In genomic region chr10:11213156-11213555, GRCh38 we compare ENCODE assay signal across 15 cellular contexts.
DNase-seq lines count a peak whose midpoint lies in the region; ATAC-seq and TF ChIP-seq lines count a peak whose summit lies in the region.
"Had no signal": no experiment of that assay in that cellular context is flagged by ENCODE, and none has a peak within 500 bp of the region (broad histone marks: within the 10 kb centered on the region; RNA-seq: fewer than 3 reads in every experiment).

No MANE protein-coding gene starts in this region.

- H3K9me3 Mint-ChIP-seq in activated T-cell treated with anti-CD3 and anti-CD28 coated beads, Interleukin-2, amount 50 U/mL, for 72 hours = no peaks in the 10 kb centered on the region
- H3K9me3 Mint-ChIP-seq in endodermal cell = no peaks in the 10 kb centered on the region
- H3K9me3 Mint-ChIP-seq in stimulated activated memory B cell treated with anti-CD40 and anti-IgM and Interleukin-4, amounts not matched to agents 10 μg/mL and 1 μg/mL and 100 μg/mL, for 72 hours = no peaks in the 10 kb centered on the region

- no peaks in the 10 kb centered on the region for H3K4me1 ChIP-seq in endodermal cell (ENCODE audit: control insufficient read depth, insufficient read depth, low read length)
- H3K4me1 ChIP-seq: testis had no signal

- no peak overlapping the region for H3K27ac ChIP-seq in endodermal cell (ENCODE audit: low read depth, low read length)
- H3K27ac ChIP-seq: ovary, testis had no signal

- H3K9ac ChIP-seq in endodermal cell (ENCODE audit: extremely low read depth, low read length, poor library complexity, severe bottlenecking) = no peak overlapping the region
- H3K9ac ChIP-seq: SK-N-SH had no signal

- no peaks in the 10 kb centered on the region for H3K9me3 ChIP-seq in endodermal cell (ENCODE audit: control insufficient read depth, low read length)
- H3K9me3 ChIP-seq: MG63, ovary, SK-N-SH, spleen, testis had no signal

- DNase-seq in activated T-cell treated with anti-CD3 and anti-CD28 coated beads, Interleukin-2, amount 50 U/mL, for 72 hours = no peak
- no peak for DNase-seq in activated T-cell treated with anti-CD3 and anti-CD28 coated beads, Interleukin-2, amount 50 U/mL, for 48 hours
- DNase-seq in NCI-H146 treated with DMSO at 0.1 percent for 48 hours (lab: John Stamatoyannopoulos, UW; ENCODE audit: unreplicated experiment) = peak; percentile 47
- peak; percentile 1 for DNase-seq in endodermal cell
- no peak for DNase-seq in NCI-H2081 treated with DMSO at 0.1 percent for 48 hours (lab: John Stamatoyannopoulos, UW)
- no peak for DNase-seq in NOMO-1 (lab: John Stamatoyannopoulos, UW; ENCODE audit: unreplicated experiment in 2 of 2)
- DNase-seq: mammary epithelial cell, MG63, NCI-H2227 treated with DMSO at 0.1 percent for 48 hours, ovary, SK-N-SH, spleen, testis had no signal

- peak overlapping the region; percentile 100 for H3K27ac Mint-ChIP-seq in activated T-cell treated with anti-CD3 and anti-CD28 coated beads, Interleukin-2, amount 50 U/mL, for 72 hours
- no peak overlapping the region for H3K27ac Mint-ChIP-seq in endodermal cell
- peak overlapping the region; percentile 89 for H3K27ac Mint-ChIP-seq in stimulated activated memory B cell treated with anti-CD40 and anti-IgM and Interleukin-4, amounts not matched to agents 10 μg/mL and 1 μg/mL and 100 μg/mL, for 72 hours

- TF ChIP-seq CTCF in endodermal cell (conservative IDR thresholded peaks at IDR 0.05) = no peak

- H3K27me3 ChIP-seq in endodermal cell (ENCODE audit: control insufficient read depth, insufficient read depth, low read length, poor library complexity, severe bottlenecking) = no peaks in the 10 kb centered on the region
- H3K27me3 ChIP-seq: MG63, ovary, spleen, testis had no signal

- peak overlapping the region; percentile 85 to 94 for H3K4me3 Mint-ChIP-seq in activated T-cell treated with anti-CD3 and anti-CD28 coated beads, Interleukin-2, amount 50 U/mL, for 72 hours
- no peak overlapping the region for H3K4me3 Mint-ChIP-seq in endodermal cell
- H3K4me3 Mint-ChIP-seq in stimulated activated memory B cell treated with anti-CD40 and anti-IgM and Interleukin-4, amounts not matched to agents 10 μg/mL and 1 μg/mL and 100 μg/mL, for 72 hours = no peak overlapping the region

- H3K36me3 ChIP-seq in endodermal cell (ENCODE audit: control insufficient read depth, insufficient read depth, low read length) = peaks cover 28% of the 10 kb centered on the region
- H3K36me3 ChIP-seq: MG63, ovary had no signal

- peaks cover 100% of the 10 kb centered on the region for H3K4me1 Mint-ChIP-seq in activated T-cell treated with anti-CD3 and anti-CD28 coated beads, Interleukin-2, amount 50 U/mL, for 72 hours (ENCODE audit: low read depth)
- peaks cover 19% of the 10 kb centered on the region for H3K4me1 Mint-ChIP-seq in endodermal cell
- H3K4me1 Mint-ChIP-seq in stimulated activated memory B cell treated with anti-CD40 and anti-IgM and Interleukin-4, amounts not matched to agents 10 μg/mL and 1 μg/mL and 100 μg/mL, for 72 hours = peaks cover 93% of the 10 kb centered on the region

- 92 to 98% methylated on average over 3 to 4 of the region's 4 CpGs for WGBS in endodermal cell (ENCODE audit: insufficient coverage in 1 of 2, insufficient read length in 1 of 2), 2 experiments

- peaks cover 17 to 34% of the 10 kb centered on the region in 2 donors for H3K36me3 Mint-ChIP-seq in activated T-cell treated with anti-CD3 and anti-CD28 coated beads, Interleukin-2, amount 50 U/mL, for 72 hours (ENCODE audit: insufficient read depth in 2 of 2)
- H3K36me3 Mint-ChIP-seq in endodermal cell (ENCODE audit: low read depth) = peaks cover 17% of the 10 kb centered on the region
- H3K36me3 Mint-ChIP-seq in stimulated activated memory B cell treated with anti-CD40 and anti-IgM and Interleukin-4, amounts not matched to agents 10 μg/mL and 1 μg/mL and 100 μg/mL, for 72 hours = peaks cover 62% of the 10 kb centered on the region

- H3K27me3 Mint-ChIP-seq in activated T-cell treated with anti-CD3 and anti-CD28 coated beads, Interleukin-2, amount 50 U/mL, for 72 hours (ENCODE audit: low read depth) = no peaks in the 10 kb centered on the region
- no peaks in the 10 kb centered on the region for H3K27me3 Mint-ChIP-seq in endodermal cell (ENCODE audit: insufficient read depth)
- no peaks in the 10 kb centered on the region for H3K27me3 Mint-ChIP-seq in stimulated activated memory B cell treated with anti-CD40 and anti-IgM and Interleukin-4, amounts not matched to agents 10 μg/mL and 1 μg/mL and 100 μg/mL, for 72 hours

- no peak overlapping the region for H3K4me3 ChIP-seq in endodermal cell (ENCODE audit: low read length)
- H3K4me3 ChIP-seq: MG63, ovary, spleen, testis had no signal

- peak in 1 of 2 donors; percentile 8 for ATAC-seq in activated T-cell treated with anti-CD3 and anti-CD28 coated beads, Interleukin-2, amount 50 U/mL, for 72 hours (replicated peaks in 1 of 2)
- ATAC-seq in stimulated activated memory B cell treated with anti-CD40 and anti-IgM and Interleukin-4, amounts not matched to agents 10 μg/mL and 1 μg/mL and 100 μg/mL, for 72 hours = no peak
- no peak for ATAC-seq in GM18868 (IDR thresholded peaks at IDR 0.05; ENCODE audit: unreplicated experiment)

Comparison
In these comparisons a context has a peak if more than half of its experiments do, and no peak if none do; other contexts are left out.
1. DNase-seq: peak in NCI-H146 treated with DMSO at 0.1 percent for 48 hours (single experiment) and endodermal cell (single experiment); none in activated T-cell treated with anti-CD3 and anti-CD28 coated beads, Interleukin-2, amount 50 U/mL, for 72 hours (0 of 2), activated T-cell treated with anti-CD3 and anti-CD28 coated beads, Interleukin-2, amount 50 U/mL, for 48 hours (0 of 2), NCI-H2081 treated with DMSO at 0.1 percent for 48 hours (single experiment) and NOMO-1 (0 of 2).
2. H3K4me3 Mint-ChIP-seq: peak in activated T-cell treated with anti-CD3 and anti-CD28 coated beads, Interleukin-2, amount 50 U/mL, for 72 hours (2 of 2); none in endodermal cell (single experiment) and stimulated activated memory B cell treated with anti-CD40 and anti-IgM and Interleukin-4, amounts not matched to agents 10 μg/mL and 1 μg/mL and 100 μg/mL, for 72 hours (single experiment).